Comparison of ENCODE assay signal across 15 cellular contexts in the genomic region with DNA sequence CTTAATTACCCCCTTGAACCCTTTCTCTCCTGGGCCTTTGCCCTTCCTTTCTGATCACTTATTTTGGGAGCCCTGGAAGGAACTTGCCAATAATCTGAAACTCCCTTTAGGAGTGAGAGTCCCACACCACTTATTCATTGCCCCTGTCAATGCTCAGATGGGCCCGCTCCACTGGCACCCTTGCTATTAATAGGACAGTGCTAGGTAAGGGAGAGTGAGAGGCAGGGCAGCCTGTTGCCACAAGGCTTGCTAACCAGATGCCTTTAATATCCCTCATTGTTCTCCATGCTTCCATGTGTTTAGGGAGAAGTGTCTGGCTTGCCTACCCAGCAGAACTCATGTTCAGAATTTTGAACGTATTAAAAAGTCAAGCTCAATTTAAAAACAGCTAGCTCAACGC. TPM values are rescaled to one million over a fixed set of nuclear protein-coding genes. Genes with fewer than 3 reads are reported as not detected.
A peak's percentile ranks its signal among the peaks of the same experiment; 100 is the strongest.
DNase-seq lines count a peak whose midpoint lies in the region; ATAC-seq, FAIRE-seq and TF ChIP-seq lines count a peak whose summit lies in the region.
"Had no signal": no experiment of that assay in that cellular context is flagged by ENCODE, and none has a peak within 500 bp of the region (broad histone marks: within the 10 kb centered on the region; RNA-seq: fewer than 3 reads in every experiment).

No MANE protein-coding gene starts in this region.

- H3K27ac ChIP-seq in heart left ventricle (no peak overlapping the region), astrocyte (ENCODE audit: low read depth, low read length) (no peak overlapping the region)
- H3K27ac ChIP-seq: C4-2B had no signal

- no peak for TF ChIP-seq POLR2A in heart left ventricle (IDR thresholded peaks at IDR 0.05)

- no peaks in the 10 kb centered on the region for H3K36me3 Mint-ChIP-seq in astrocyte (ENCODE audit: low read depth, unreplicated experiment)
- no peaks in the 10 kb centered on the region for H3K36me3 Mint-ChIP-seq in nephron (ENCODE audit: low read depth)
- H3K36me3 Mint-ChIP-seq: CD4-positive, alpha-beta memory T cell had no signal

- H3K27ac Mint-ChIP-seq in astrocyte (ENCODE audit: unreplicated experiment) (no peak overlapping the region), nephron (peak overlapping the region in 2 of 3 experiments; percentile 95 to 97)
- H3K27ac Mint-ChIP-seq: CD4-positive, alpha-beta memory T cell had no signal

- H3K4me1 ChIP-seq in heart left ventricle: peaks cover 0 to 14% (median 0%) of the 10 kb centered on the region in 12 donors
- H3K4me1 ChIP-seq in astrocyte (ENCODE audit: insufficient read depth, low read length): peaks cover 10% of the 10 kb centered on the region
- H3K4me1 ChIP-seq: BE2C, HAP-1 had no signal

- FAIRE-seq in astrocyte (lab: Jason Lieb, UNC): peak; percentile 78
- FAIRE-seq: A204.1, G401.6, GM12891 had no signal

- TF ChIP-seq CTCF in heart left ventricle (IDR thresholded peaks at IDR 0.05) (no peak), astrocyte (IDR thresholded peaks at IDR 0.05; ENCODE audit: insufficient read depth, low read depth, low read length) (no peak), nephron (IDR thresholded peaks at IDR 0.05; ENCODE audit: unreplicated experiment in 3 of 3) (no peak), GM20000 (IDR thresholded peaks at IDR 0.05; ENCODE audit: extremely low read depth, missing control alignments) (no peak)

- H3K4me3 Mint-ChIP-seq in astrocyte (ENCODE audit: unreplicated experiment) (no peak overlapping the region), nephron (peak overlapping the region in 2 of 3 experiments; percentile 90 to 91)
- H3K4me3 Mint-ChIP-seq: CD4-positive, alpha-beta memory T cell had no signal

- no peaks in the 10 kb centered on the region for H3K9me3 ChIP-seq in heart left ventricle
- H3K9me3 ChIP-seq in astrocyte (ENCODE audit: insufficient read depth, low read depth, low read length): no peaks in the 10 kb centered on the region
- H3K9me3 ChIP-seq: BE2C, HAP-1 had no signal

- H4K20me1 ChIP-seq in astrocyte (ENCODE audit: insufficient read depth, low read length): peaks cover under 1% of the 10 kb centered on the region

- no peak overlapping the region for H3K9ac ChIP-seq in astrocyte (ENCODE audit: low read length)

- no peak overlapping the region for H3K4me3 ChIP-seq in heart left ventricle
- H3K4me3 ChIP-seq in astrocyte (ENCODE audit: insufficient read depth, low read depth, low read length): no peak overlapping the region
- H3K4me3 ChIP-seq: HAP-1 had no signal

- no peak overlapping the region for H3K4me2 ChIP-seq in astrocyte (ENCODE audit: low read length)

- no peaks in the 10 kb centered on the region for H3K36me3 ChIP-seq in heart left ventricle
- no peaks in the 10 kb centered on the region for H3K36me3 ChIP-seq in astrocyte (ENCODE audit: insufficient read depth, low read length)
- H3K36me3 ChIP-seq: BE2C, HAP-1 had no signal

- H3K4me1 Mint-ChIP-seq in astrocyte (ENCODE audit: low read depth, unreplicated experiment): peaks cover 6% of the 10 kb centered on the region
- H3K4me1 Mint-ChIP-seq in nephron: peaks cover 66% of the 10 kb centered on the region
- H3K4me1 Mint-ChIP-seq: CD4-positive, alpha-beta memory T cell had no signal

- intact Hi-C loops in heart left ventricle (cut with DNase I) (loop anchor here in 8 of 10 donors (5.0 to 10.0 kb wide), 8 partner anchors 129 to 321 kb away; no protein-coding TSS in a partner anchor), cardiac septum (cut with DNase I) (loop anchor here (10.0 kb wide), 1 partner anchor 151 kb away; no protein-coding TSS in a partner anchor)

- H3K9me3 Mint-ChIP-seq in astrocyte (ENCODE audit: unreplicated experiment) (no peaks in the 10 kb centered on the region), nephron (peaks cover 2% of the 10 kb centered on the region)

- ATAC-seq in heart left ventricle (peak; percentile 30 to 68 (median 44)), GM19452 (IDR thresholded peaks at IDR 0.05; ENCODE audit: unreplicated experiment) (no peak)

- peaks cover 23% of the 10 kb centered on the region for H3K79me2 ChIP-seq in astrocyte (ENCODE audit: insufficient read depth, low read length)

- H3K27me3 ChIP-seq in heart left ventricle: peaks cover 0 to 39% (median 0%) of the 10 kb centered on the region in 9 donors
- no peaks in the 10 kb centered on the region for H3K27me3 ChIP-seq in astrocyte (ENCODE audit: insufficient read depth, low read length)

- WGBS in heart left ventricle, 4 donors: 55 to 69% (median 61%) methylated on average over 3 of the region's 3 CpGs

- DNase-seq in heart left ventricle: peak in 2 of 5 donors; percentile 33 to 38
- no peak for DNase-seq in cardiac septum (ENCODE audit: low spot score)
- DNase-seq in astrocyte (ENCODE audit: low read depth): no peak
- DNase-seq in GM20000 (ENCODE audit: low spot score): no peak
- DNase-seq in cortex of kidney (lab: John Stamatoyannopoulos, UW): no peak
- DNase-seq: BE2C; CD4-positive, alpha-beta memory T cell; DMS79 had no signal

- H2AFZ ChIP-seq in astrocyte (ENCODE audit: low read depth, low read length): no peak overlapping the region

- no peaks in the 10 kb centered on the region for H3K27me3 Mint-ChIP-seq in astrocyte (ENCODE audit: low read depth, unreplicated experiment)
- peaks cover 45% of the 10 kb centered on the region for H3K27me3 Mint-ChIP-seq in nephron (ENCODE audit: low read depth)

RNA-seq across cellular contexts. Expression of a gene that starts 1.7 kb away (rescaled TPM):
- 1 to 10 TPM in 7 of 9 donors, under 1 TPM in 2; 0.67 to 3.4 (median 1.7) TPM for total RNA-seq in heart left ventricle
- polyA plus RNA-seq in heart left ventricle: under 1 TPM; 0.22 to 0.38 TPM
- 2.6 TPM for total RNA-seq in cardiac septum
- 6.6 and 8.1 TPM in 2 replicates for total RNA-seq in astrocyte
- polyA plus RNA-seq: CD4-positive, alpha-beta memory T cell had no signal
